ENCODE assay signal across 15 cellular contexts in genomic region chr22:48037618-48038017, GRCh38.
DNase-seq lines count a peak whose midpoint lies in the region; ATAC-seq and TF ChIP-seq lines count a peak whose summit lies in the region.
"Had no signal": no experiment of that assay in that cellular context is flagged by ENCODE, and none has a peak within 500 bp of the region (broad histone marks: within the 10 kb centered on the region; RNA-seq: fewer than 3 reads in every experiment).

No MANE protein-coding gene starts in this region.

- no peaks in the 10 kb centered on the region for H3K36me3 Mint-ChIP-seq in immature natural killer cell
- H3K36me3 Mint-ChIP-seq: CD4-positive, alpha-beta memory T cell had no signal

- TF ChIP-seq POLR2A in heart left ventricle (IDR thresholded peaks at IDR 0.05) (no peak), esophagus muscularis mucosa (IDR thresholded peaks at IDR 0.05; ENCODE audit: low read depth) (no peak), vagina (IDR thresholded peaks at IDR 0.05) (no peak)

- H3K4me1 Mint-ChIP-seq in immature natural killer cell = no peaks in the 10 kb centered on the region
- H3K4me1 Mint-ChIP-seq: CD4-positive, alpha-beta memory T cell had no signal

- no peaks in the 10 kb centered on the region for H3K36me3 ChIP-seq in right atrium auricular region
- no peaks in the 10 kb centered on the region for H3K36me3 ChIP-seq in heart left ventricle
- H3K36me3 ChIP-seq in esophagus muscularis mucosa = no peaks in the 10 kb centered on the region
- no peaks in the 10 kb centered on the region for H3K36me3 ChIP-seq in vagina
- no peaks in the 10 kb centered on the region for H3K36me3 ChIP-seq in effector memory CD4-positive, alpha-beta T cell (ENCODE audit: control insufficient read depth, insufficient read depth, low read length)

- H3K27me3 Mint-ChIP-seq in immature natural killer cell (ENCODE audit: low read depth in 3 of 3) = peaks cover 3 to 13% (median 9%) of the 10 kb centered on the region in 3 donors

- H3K27me3 ChIP-seq in right atrium auricular region = no peaks in the 10 kb centered on the region
- peaks cover 0 to 9% (median 0%) of the 10 kb centered on the region in 9 donors for H3K27me3 ChIP-seq in heart left ventricle
- H3K27me3 ChIP-seq in esophagus muscularis mucosa = peaks cover 0 to 37% (median 0%) of the 10 kb centered on the region in 4 donors
- no peaks in the 10 kb centered on the region for H3K27me3 ChIP-seq in vagina
- H3K27me3 ChIP-seq in effector memory CD4-positive, alpha-beta T cell (replicated peaks; ENCODE audit: control insufficient read depth, insufficient read depth, low read length, poor library complexity, severe bottlenecking) = no peaks in the 10 kb centered on the region

- ATAC-seq in heart left ventricle = no peak

- TF ChIP-seq EP300 in esophagus muscularis mucosa (IDR thresholded peaks at IDR 0.05) = no peak

- peak; percentile 76 for DNase-seq in NCI-H345 (lab: John Stamatoyannopoulos, UW)
- DNase-seq in NCI-H345 treated with DMSO at 0.1 percent for 48 hours (lab: John Stamatoyannopoulos, UW; ENCODE audit: unreplicated experiment) = no peak
- peak; percentile 18 for DNase-seq in right atrium auricular region (ENCODE audit: low spot score)
- no peak for DNase-seq in heart left ventricle
- DNase-seq in esophagus muscularis mucosa (ENCODE audit: extremely low spot score) = peak; percentile 79
- peak; percentile 47 to 72 for DNase-seq in vagina (ENCODE audit: extremely low spot score in 2 of 2)
- DNase-seq in effector memory CD4-positive, alpha-beta T cell = no peak
- DNase-seq in immature natural killer cell = no peak
- DNase-seq: C1 segment of cervical spinal cord; Caco-2; CD4-positive, alpha-beta memory T cell; GF-D8; GM23248; H7; HCEC 1CT had no signal

- H3K27ac Mint-ChIP-seq in immature natural killer cell = no peak overlapping the region
- H3K27ac Mint-ChIP-seq: CD4-positive, alpha-beta memory T cell had no signal

- TF ChIP-seq CTCF in right atrium auricular region (IDR thresholded peaks at IDR 0.05) (no peak), heart left ventricle (IDR thresholded peaks at IDR 0.05) (no peak), esophagus muscularis mucosa (IDR thresholded peaks at IDR 0.05) (no peak), vagina (IDR thresholded peaks at IDR 0.05) (no peak)

- no peak overlapping the region for H3K27ac ChIP-seq in right atrium auricular region
- no peak overlapping the region for H3K27ac ChIP-seq in heart left ventricle
- H3K27ac ChIP-seq in esophagus muscularis mucosa (replicated peaks in 1 of 4) = no peak overlapping the region
- H3K27ac ChIP-seq in vagina = no peak overlapping the region
- no peak overlapping the region for H3K27ac ChIP-seq in effector memory CD4-positive, alpha-beta T cell (ENCODE audit: insufficient read depth, low read length, poor library complexity, severe bottlenecking)
- H3K27ac ChIP-seq: GM23248 had no signal

- no peak overlapping the region for H3K4me3 ChIP-seq in right atrium auricular region
- no peak overlapping the region for H3K4me3 ChIP-seq in heart left ventricle
- H3K4me3 ChIP-seq in esophagus muscularis mucosa = no peak overlapping the region
- no peak overlapping the region for H3K4me3 ChIP-seq in vagina
- H3K4me3 ChIP-seq in effector memory CD4-positive, alpha-beta T cell (ENCODE audit: insufficient read depth, low read depth, low read length, poor library complexity, severe bottlenecking) = no peak overlapping the region
- H3K4me3 ChIP-seq: GM23248 had no signal

- 49 to 59% (median 55%) methylated on average over 4 of the region's 4 CpGs for WGBS in heart left ventricle, 4 donors
- WGBS in esophagus muscularis mucosa = 84% methylated on average over 4 of the region's 4 CpGs

- H3K4me1 ChIP-seq in right atrium auricular region (no peaks in the 10 kb centered on the region), heart left ventricle (no peaks in the 10 kb centered on the region), esophagus muscularis mucosa (no peaks in the 10 kb centered on the region), vagina (no peaks in the 10 kb centered on the region)
- H3K4me1 ChIP-seq in effector memory CD4-positive, alpha-beta T cell (ENCODE audit: control insufficient read depth, insufficient read depth, low read length, poor library complexity, severe bottlenecking) = no peaks in the 10 kb centered on the region
- H3K4me1 ChIP-seq: Caco-2 had no signal

- H3K9me3 ChIP-seq in right atrium auricular region (no peaks in the 10 kb centered on the region), heart left ventricle (peaks cover 0 to 15% (median 2%) of the 10 kb centered on the region in 12 donors), esophagus muscularis mucosa (peaks cover 0 to 5% (median 3%) of the 10 kb centered on the region in 4 donors), vagina (no peaks in the 10 kb centered on the region)
- no peaks in the 10 kb centered on the region for H3K9me3 ChIP-seq in effector memory CD4-positive, alpha-beta T cell (ENCODE audit: control insufficient read depth, low read length)
- H3K9me3 ChIP-seq: Caco-2 had no signal

- H3K4me3 Mint-ChIP-seq in immature natural killer cell = no peak overlapping the region
- H3K4me3 Mint-ChIP-seq: CD4-positive, alpha-beta memory T cell had no signal

- no peaks in the 10 kb centered on the region for H3K9me3 Mint-ChIP-seq in immature natural killer cell

- intact Hi-C loops in heart left ventricle (cut with DNase I) (no loop called here), esophagus muscularis mucosa (cut with DNase I) (no loop called here), vagina (cut with DNase I) (no loop called here)

Comparison
In these comparisons a context has a peak if more than half of its experiments do, and no peak if none do; other contexts are left out.
1. DNase-seq: peak in NCI-H345 (single experiment), right atrium auricular region (single experiment), esophagus muscularis mucosa (single experiment) and vagina (2 of 2); none in NCI-H345 treated with DMSO at 0.1 percent for 48 hours (single experiment), heart left ventricle (0 of 5), effector memory CD4-positive, alpha-beta T cell (0 of 3) and immature natural killer cell (0 of 3).